In genomic region chr10:3171488-3171887, GRCh38 we compare ENCODE assay signal across 8 cellular contexts. TPM values are rescaled to one million over a fixed set of nuclear protein-coding genes. Genes with fewer than 3 reads are reported as not detected.
DNase-seq lines count a peak whose midpoint lies in the region; ATAC-seq and TF ChIP-seq lines count a peak whose summit lies in the region.
"Not testable (repeated sequence)": the region's sequence is repeated elsewhere in the genome, so short reads cannot be mapped to it uniquely, and the experiment has no call there.

No MANE protein-coding gene starts in this region.

- H3K23ac ChIP-seq in mesenchymal stem cell (ENCODE audit: low read length in 2 of 2): not testable (repeated sequence)

- not testable (repeated sequence) for H3K9me2 ChIP-seq in OCI-LY1 (ENCODE audit: low read depth, low read length)

- TF ChIP-seq POLR2A in breast epithelium (IDR thresholded peaks at IDR 0.05): not testable (repeated sequence)

- H2AFZ ChIP-seq in OCI-LY1 (ENCODE audit: low read length); mesenchymal stem cell (ENCODE audit: low read depth, low read length): not testable (repeated sequence)

- H2AK5ac ChIP-seq in mesenchymal stem cell (ENCODE audit: low read length, severe bottlenecking): not testable (repeated sequence)

- H3K4me3 Mint-ChIP-seq in activated CD8-positive, alpha-beta T cell treated with anti-CD3 and anti-CD28 coated beads for 36 hours: peak overlapping the region; percentile 91

- not testable (repeated sequence) for H4K91ac ChIP-seq in mesenchymal stem cell (ENCODE audit: low read length)

- 97% methylated on average over 10 of the region's 11 CpGs for WGBS in mesenchymal stem cell

- not testable (repeated sequence) for H4K20me1 ChIP-seq in OCI-LY1 (ENCODE audit: insufficient read depth, low read length)

- POLR2A ChIA-PET in activated CD8-positive, alpha-beta T cell treated with anti-CD3 and anti-CD28 coated beads for 36 hours (lab: Charles Lee): not testable (repeated sequence)

- H3K36me3 ChIP-seq in GM06990 (ENCODE audit: control insufficient read depth, insufficient read depth, low read length) (peaks cover 13% of the 10 kb centered on the region), OCI-LY1 (ENCODE audit: insufficient read depth, low read length) (peaks cover 31% of the 10 kb centered on the region), mesenchymal stem cell (ENCODE audit: control insufficient read depth in 1 of 2, insufficient read depth in 2 of 2, low read depth in 1 of 2, low read length in 2 of 2) (peaks cover 28 to 40% of the 10 kb centered on the region in 2 experiments), rectal smooth muscle tissue (ENCODE audit: control insufficient read depth, insufficient read depth, low read length) (peaks cover 21% of the 10 kb centered on the region), upper lobe of right lung (peaks cover 35% of the 10 kb centered on the region)
- not testable (repeated sequence) for H3K36me3 ChIP-seq in breast epithelium

- not testable (repeated sequence) for H3K27ac ChIP-seq in OCI-LY1 (ENCODE audit: low read depth, low read length, poor library complexity, severe bottlenecking); breast epithelium; mesenchymal stem cell (ENCODE audit: low read length, poor library complexity, severe bottlenecking); rectal smooth muscle tissue (ENCODE audit: low read depth, low read length); upper lobe of right lung

- not testable (repeated sequence) for ATAC-seq in activated CD8-positive, alpha-beta T cell treated with anti-CD3 and anti-CD28 coated beads for 36 hours; upper lobe of right lung

- intact Hi-C loops in activated CD8-positive, alpha-beta T cell treated with anti-CD3 and anti-CD28 coated beads for 36 hours (cut with micrococcal nuclease); breast epithelium (cut with DNase I; ENCODE audit: low total_unique reads); upper lobe of right lung (cut with DNase I): not testable (repeated sequence)

- H3K4me1 ChIP-seq in OCI-LY1 (ENCODE audit: insufficient read depth, low read length, severe bottlenecking) (peaks cover 17% of the 10 kb centered on the region), mesenchymal stem cell (ENCODE audit: control insufficient read depth, insufficient read depth, low read depth, low read length) (peaks cover 17% of the 10 kb centered on the region), upper lobe of right lung (peaks cover 11% of the 10 kb centered on the region)
- not testable (repeated sequence) for H3K4me1 ChIP-seq in breast epithelium; rectal smooth muscle tissue (ENCODE audit: control insufficient read depth, insufficient read depth, low read length)

- H3K4me3 ChIP-seq in GM06990 (replicated peaks; ENCODE audit: low read depth, low read length) (peak overlapping the region; percentile 82), OCI-LY1 (ENCODE audit: low read depth, low read length, poor library complexity, severe bottlenecking) (peak overlapping the region; percentile 94), breast epithelium (peak overlapping the region; percentile 91 to 94 (median 92)), fibroblast of pulmonary artery (replicated peaks; ENCODE audit: low read depth, low read length) (peak overlapping the region; percentile 84), mesenchymal stem cell (ENCODE audit: insufficient read depth in 1 of 2, low read depth in 1 of 2, low read length in 2 of 2) (peak overlapping the region in 1 of 2 experiments; percentile 91), rectal smooth muscle tissue (ENCODE audit: low read length) (peak overlapping the region; percentile 91), upper lobe of right lung (peak overlapping the region; percentile 86)

- not testable (repeated sequence) for H3F3A ChIP-seq in OCI-LY1 (ENCODE audit: insufficient read depth, low read length)

- not testable (repeated sequence) for H3K27me3 ChIP-seq in GM06990 (replicated peaks; ENCODE audit: control insufficient read depth, insufficient read depth, low read length); OCI-LY1 (ENCODE audit: insufficient read depth, low read length); breast epithelium; mesenchymal stem cell (ENCODE audit: control insufficient read depth in 1 of 2, insufficient read depth in 1 of 2, low read length in 2 of 2); rectal smooth muscle tissue (ENCODE audit: control insufficient read depth, insufficient read depth, low read length); upper lobe of right lung

- not testable (repeated sequence) for H3K79me2 ChIP-seq in OCI-LY1 (ENCODE audit: insufficient read depth, low read length)

- not testable (repeated sequence) for H2BK15ac ChIP-seq in mesenchymal stem cell (ENCODE audit: low read depth, poor library complexity, severe bottlenecking)

- DNase-seq in GM06990 (ENCODE audit: extremely low read depth, insufficient read length); activated CD8-positive, alpha-beta T cell treated with anti-CD3 and anti-CD28 coated beads for 36 hours; breast epithelium (ENCODE audit: low spot score in 2 of 2); fibroblast of pulmonary artery (ENCODE audit: low read depth); mesenchymal stem cell; upper lobe of right lung: not testable (repeated sequence)

- H4K8ac ChIP-seq in mesenchymal stem cell (ENCODE audit: low read length): not testable (repeated sequence)

- H3K4ac ChIP-seq in mesenchymal stem cell (ENCODE audit: low read depth in 1 of 2, low read length in 2 of 2): not testable (repeated sequence)

- CTCF ChIA-PET in activated CD8-positive, alpha-beta T cell treated with anti-CD3 and anti-CD28 coated beads for 36 hours (lab: Charles Lee): not testable (repeated sequence)

- H3K4me2 ChIP-seq in OCI-LY1 (ENCODE audit: low read length): peak overlapping the region; percentile 93
- peak overlapping the region; percentile 79 for H3K4me2 ChIP-seq in mesenchymal stem cell (ENCODE audit: low read length, poor library complexity, severe bottlenecking)

- H3K9me3 Mint-ChIP-seq in activated CD8-positive, alpha-beta T cell treated with anti-CD3 and anti-CD28 coated beads for 36 hours: not testable (repeated sequence)

- not testable (repeated sequence) for H3K27me3 Mint-ChIP-seq in activated CD8-positive, alpha-beta T cell treated with anti-CD3 and anti-CD28 coated beads for 36 hours

- H3K18ac ChIP-seq in mesenchymal stem cell (ENCODE audit: low read depth in 1 of 2, low read length in 2 of 2): not testable (repeated sequence)

- H3K9ac ChIP-seq in OCI-LY1 (ENCODE audit: low read length) (peak overlapping the region; percentile 87), mesenchymal stem cell (ENCODE audit: low read length) (peak overlapping the region; percentile 98)
- H3K9ac ChIP-seq in rectal smooth muscle tissue (ENCODE audit: low read length): not testable (repeated sequence)

- not testable (repeated sequence) for H2BK5ac ChIP-seq in mesenchymal stem cell (ENCODE audit: low read depth, low read length, poor library complexity, severe bottlenecking)

- peaks cover 21% of the 10 kb centered on the region for H3K4me1 Mint-ChIP-seq in activated CD8-positive, alpha-beta T cell treated with anti-CD3 and anti-CD28 coated beads for 36 hours (ENCODE audit: low read depth)

- peaks cover 20% of the 10 kb centered on the region for H3K79me1 ChIP-seq in mesenchymal stem cell (replicated peaks; ENCODE audit: low read length, poor library complexity, severe bottlenecking)

- H2BK120ac ChIP-seq in mesenchymal stem cell (ENCODE audit: low read depth, low read length): not testable (repeated sequence)

- not testable (repeated sequence) for H3K9me3 ChIP-seq in OCI-LY1 (ENCODE audit: low read length); breast epithelium; mesenchymal stem cell (ENCODE audit: control insufficient read depth, low read length); upper lobe of right lung

- peak overlapping the region; percentile 87 for H3K27ac Mint-ChIP-seq in activated CD8-positive, alpha-beta T cell treated with anti-CD3 and anti-CD28 coated beads for 36 hours

- H3K14ac ChIP-seq in mesenchymal stem cell (ENCODE audit: low read length in 2 of 2): not testable (repeated sequence)

- H3K36me3 Mint-ChIP-seq in activated CD8-positive, alpha-beta T cell treated with anti-CD3 and anti-CD28 coated beads for 36 hours (ENCODE audit: low read depth): peaks cover 35% of the 10 kb centered on the region

- not testable (repeated sequence) for H2BK12ac ChIP-seq in mesenchymal stem cell (ENCODE audit: low read length in 2 of 2)

- TF ChIP-seq CTCF in GM06990 (IDR thresholded peaks at IDR 0.05; ENCODE audit: insufficient read depth, low read length, poor library complexity, severe bottlenecking); OCI-LY1 (IDR thresholded peaks at IDR 0.05; ENCODE audit: low read length); activated CD8-positive, alpha-beta T cell treated with anti-CD3 and anti-CD28 coated beads for 36 hours (IDR thresholded peaks at IDR 0.05); breast epithelium (IDR thresholded peaks at IDR 0.05); fibroblast of pulmonary artery (IDR thresholded peaks at IDR 0.05; ENCODE audit: low read length, missing control alignments); upper lobe of right lung (IDR thresholded peaks at IDR 0.05): not testable (repeated sequence)

RNA-seq across cellular contexts. Expression of gene PITRM1, which starts 1.1 kb away (rescaled TPM):
- 10 to 100 TPM; 77.6 to 78.6 TPM for total RNA-seq in activated CD8-positive, alpha-beta T cell treated with anti-CD3 and anti-CD28 coated beads for 36 hours
- total RNA-seq in breast epithelium (10 to 100 TPM; 64.9 to 76.0 (median 75.8) TPM), upper lobe of right lung (65.0 TPM)
- polyA plus RNA-seq in mesenchymal stem cell (2013, experiment 1 of 2): 53.6 TPM
- polyA plus RNA-seq in mesenchymal stem cell (2013, experiment 2 of 2): 50.9 TPM
